11 cellular contexts compared by ENCODE assay signal in genomic region chr12:113932411-113933196, GRCh38. TPM values are rescaled to one million over a fixed set of nuclear protein-coding genes. Genes with fewer than 3 reads are reported as not detected.
DNase-seq lines count a peak whose midpoint lies in the region; ATAC-seq, FAIRE-seq and TF ChIP-seq lines count a peak whose summit lies in the region.
"Had no signal": no experiment of that assay in that cellular context is flagged by ENCODE, and none has a peak within 500 bp of the region (broad histone marks: within the 10 kb centered on the region; RNA-seq: fewer than 3 reads in every experiment).

No MANE protein-coding gene starts in this region.

- peaks cover 24% of the 10 kb centered on the region for H3K4me1 Mint-ChIP-seq in stimulated activated effector memory CD8-positive, alpha-beta T cell treated with anti-CD3 and anti-CD28 coated beads, Interleukin-12 subunit alpha, Interleukin-12 subunit beta, amount 100 ng/mL, for 72 hours
- H3K4me1 Mint-ChIP-seq in effector memory CD8-positive, alpha-beta T cell (ENCODE audit: low read depth in 2 of 2), result peaks cover 15 to 17% of the 10 kb centered on the region in 2 donors

- ATAC-seq in stimulated activated effector memory CD8-positive, alpha-beta T cell treated with anti-CD3 and anti-CD28 coated beads, Interleukin-12 subunit alpha, Interleukin-12 subunit beta, amount 100 ng/mL, for 72 hours, result no peak
- ATAC-seq in effector memory CD8-positive, alpha-beta T cell (replicated peaks), result no peak

- H3K27me3 Mint-ChIP-seq in effector memory CD8-positive, alpha-beta T cell, result no peaks in the 10 kb centered on the region
- H3K27me3 Mint-ChIP-seq: activated naive CD4-positive, alpha-beta T cell treated with anti-CD3 and anti-CD28 coated beads, Interleukin-2, amount 10 ng/mL, durations not matched to agents 7 days and 5 days had no signal

- no peak overlapping the region for H3K4me3 Mint-ChIP-seq in stimulated activated effector memory CD8-positive, alpha-beta T cell treated with anti-CD3 and anti-CD28 coated beads, Interleukin-12 subunit alpha, Interleukin-12 subunit beta, amount 100 ng/mL, for 72 hours
- no peak overlapping the region for H3K4me3 Mint-ChIP-seq in effector memory CD8-positive, alpha-beta T cell
- H3K4me3 Mint-ChIP-seq: activated naive CD4-positive, alpha-beta T cell treated with anti-CD3 and anti-CD28 coated beads, Interleukin-2, amount 10 ng/mL, durations not matched to agents 7 days and 5 days; T-helper 2 cell treated with Interferon-gamma antibody and Interleukin-4, amounts not matched to agents 5 μg/mL and 100 μg/mL, for 36 hours had no signal

- H3K9me3 Mint-ChIP-seq in stimulated activated effector memory CD8-positive, alpha-beta T cell treated with anti-CD3 and anti-CD28 coated beads, Interleukin-12 subunit alpha, Interleukin-12 subunit beta, amount 100 ng/mL, for 72 hours, result no peaks in the 10 kb centered on the region
- H3K9me3 Mint-ChIP-seq in effector memory CD8-positive, alpha-beta T cell, result no peaks in the 10 kb centered on the region
- H3K9me3 Mint-ChIP-seq: activated naive CD4-positive, alpha-beta T cell treated with anti-CD3 and anti-CD28 coated beads, Interleukin-2, amount 10 ng/mL, durations not matched to agents 7 days and 5 days; T-helper 2 cell treated with Interferon-gamma antibody and Interleukin-4, amounts not matched to agents 5 μg/mL and 100 μg/mL, for 36 hours had no signal

- intact Hi-C loops in dorsolateral prefrontal cortex (cut with DNase I), result loop anchor here (2.0 to 5.0 kb wide), 2 partner anchors 34 to 35 kb away; partner anchors contain the start of gene RBM19 (in 2 of the 2)

- TF ChIP-seq CTCF in dorsolateral prefrontal cortex (IDR thresholded peaks at IDR 0.05 in 54 of 56, conservative IDR thresholded peaks at IDR 0.05 in 2 of 56; ENCODE audit: low read depth in 1 of 56, partially characterized antibody in 56 of 56), result peak in 5 of 56 donors; percentile 3 to 26 (median 17)

- peaks cover 70% of the 10 kb centered on the region for H3K36me3 Mint-ChIP-seq in stimulated activated effector memory CD8-positive, alpha-beta T cell treated with anti-CD3 and anti-CD28 coated beads, Interleukin-12 subunit alpha, Interleukin-12 subunit beta, amount 100 ng/mL, for 72 hours
- peaks cover 40% of the 10 kb centered on the region for H3K36me3 Mint-ChIP-seq in effector memory CD8-positive, alpha-beta T cell (ENCODE audit: insufficient read depth)

- no peak for TF ChIP-seq POLR2A in GM12891 (IDR thresholded peaks at IDR 0.05; ENCODE audit: low read depth, low read length)

- H3K27ac Mint-ChIP-seq in stimulated activated effector memory CD8-positive, alpha-beta T cell treated with anti-CD3 and anti-CD28 coated beads, Interleukin-12 subunit alpha, Interleukin-12 subunit beta, amount 100 ng/mL, for 72 hours, result peak overlapping the region; percentile 56
- no peak overlapping the region for H3K27ac Mint-ChIP-seq in effector memory CD8-positive, alpha-beta T cell
- H3K27ac Mint-ChIP-seq: activated naive CD4-positive, alpha-beta T cell treated with anti-CD3 and anti-CD28 coated beads, Interleukin-2, amount 10 ng/mL, durations not matched to agents 7 days and 5 days; T-helper 2 cell treated with Interferon-gamma antibody and Interleukin-4, amounts not matched to agents 5 μg/mL and 100 μg/mL, for 36 hours had no signal

- FAIRE-seq in GM12891 (lab: Jason Lieb, UNC), result no peak

- H3K4me3 ChIP-seq in dorsolateral prefrontal cortex, result peak overlapping the region in 1 of 59 donors; percentile 14

- peak; percentile 48 for DNase-seq in NCI-H526 treated with DMSO at 0.1 percent for 48 hours (lab: John Stamatoyannopoulos, UW)
- peak; percentile 9 to 89 (median 84) for DNase-seq in dorsolateral prefrontal cortex
- peak; percentile 87 for DNase-seq in left kidney (ENCODE audit: low read depth, low spot score)
- no peak for DNase-seq in stimulated activated effector memory CD8-positive, alpha-beta T cell treated with anti-CD3 and anti-CD28 coated beads, Interleukin-12 subunit alpha, Interleukin-12 subunit beta, amount 100 ng/mL, for 72 hours (ENCODE audit: low spot score in 2 of 2)
- DNase-seq in effector memory CD8-positive, alpha-beta T cell, result no peak
- no peak for DNase-seq in NCI-H146 (lab: John Stamatoyannopoulos, UW)
- no peak for DNase-seq in NCI-H2029 (lab: John Stamatoyannopoulos, UW)
- no peak for DNase-seq in GM12891 (ENCODE audit: insufficient read length, low spot score)
- DNase-seq: activated naive CD4-positive, alpha-beta T cell treated with anti-CD3 and anti-CD28 coated beads, Interleukin-2, amount 10 ng/mL, durations not matched to agents 7 days and 5 days; NCI-H524 treated with DMSO at 0.1 percent for 48 hours had no signal

- peak overlapping the region; percentile 13 to 99 (median 94) for H3K27ac ChIP-seq in dorsolateral prefrontal cortex

- H3K27me3 ChIP-seq in dorsolateral prefrontal cortex, result no peaks in the 10 kb centered on the region

TF ChIP-seq in GM12891, 5 proteins besides CTCF, POLR2A, EP300 and RAD21:
- no peak for TF ChIP-seq PAX5 (IDR thresholded peaks at IDR 0.05; ENCODE audit: insufficient read depth, low read length, severe bottlenecking)
- TF ChIP-seq TAF1 (IDR thresholded peaks at IDR 0.05; ENCODE audit: low read depth, low read length), result no peak
- no peak for TF ChIP-seq POLR2AphosphoS5 (IDR thresholded peaks at IDR 0.05; ENCODE audit: low read depth, low read length)
- no peak for TF ChIP-seq POU2F2 (IDR thresholded peaks at IDR 0.05; ENCODE audit: low read depth, low read length)
- no peak for TF ChIP-seq SPI1 (IDR thresholded peaks at IDR 0.05; ENCODE audit: low read depth, low read length)

RNA-seq across cellular contexts. Expression of gene RBM19, which starts 33.5 kb away (rescaled TPM):
- 10 to 100 TPM; 29.7 to 64.7 (median 41.5) TPM for total RNA-seq in dorsolateral prefrontal cortex
- polyA plus RNA-seq in GM12891 (2012; ENCODE audit: low read depth, missing spikeins), result 21.3 TPM

Comparison
In these comparisons a context has a peak if more than half of its experiments do, and no peak if none do; other contexts are left out.
1. DNase-seq: peak in NCI-H526 treated with DMSO at 0.1 percent for 48 hours (single experiment), dorsolateral prefrontal cortex (10 of 10) and left kidney (single experiment); none in stimulated activated effector memory CD8-positive, alpha-beta T cell treated with anti-CD3 and anti-CD28 coated beads, Interleukin-12 subunit alpha, Interleukin-12 subunit beta, amount 100 ng/mL, for 72 hours (0 of 2), effector memory CD8-positive, alpha-beta T cell (0 of 3), NCI-H146 (single experiment), NCI-H2029 (single experiment) and GM12891 (single experiment).